2 cellular contexts compared by ENCODE assay signal in genomic region chr1:30133414-30134055, GRCh38.
TF ChIP-seq lines count a peak whose summit lies in the region.

No MANE protein-coding gene starts in this region.

TF ChIP-seq in HCT116, 20 proteins besides CTCF, POLR2A, EP300 and RAD21 (continued from another document):
- TF ChIP-seq, protein P1, sequence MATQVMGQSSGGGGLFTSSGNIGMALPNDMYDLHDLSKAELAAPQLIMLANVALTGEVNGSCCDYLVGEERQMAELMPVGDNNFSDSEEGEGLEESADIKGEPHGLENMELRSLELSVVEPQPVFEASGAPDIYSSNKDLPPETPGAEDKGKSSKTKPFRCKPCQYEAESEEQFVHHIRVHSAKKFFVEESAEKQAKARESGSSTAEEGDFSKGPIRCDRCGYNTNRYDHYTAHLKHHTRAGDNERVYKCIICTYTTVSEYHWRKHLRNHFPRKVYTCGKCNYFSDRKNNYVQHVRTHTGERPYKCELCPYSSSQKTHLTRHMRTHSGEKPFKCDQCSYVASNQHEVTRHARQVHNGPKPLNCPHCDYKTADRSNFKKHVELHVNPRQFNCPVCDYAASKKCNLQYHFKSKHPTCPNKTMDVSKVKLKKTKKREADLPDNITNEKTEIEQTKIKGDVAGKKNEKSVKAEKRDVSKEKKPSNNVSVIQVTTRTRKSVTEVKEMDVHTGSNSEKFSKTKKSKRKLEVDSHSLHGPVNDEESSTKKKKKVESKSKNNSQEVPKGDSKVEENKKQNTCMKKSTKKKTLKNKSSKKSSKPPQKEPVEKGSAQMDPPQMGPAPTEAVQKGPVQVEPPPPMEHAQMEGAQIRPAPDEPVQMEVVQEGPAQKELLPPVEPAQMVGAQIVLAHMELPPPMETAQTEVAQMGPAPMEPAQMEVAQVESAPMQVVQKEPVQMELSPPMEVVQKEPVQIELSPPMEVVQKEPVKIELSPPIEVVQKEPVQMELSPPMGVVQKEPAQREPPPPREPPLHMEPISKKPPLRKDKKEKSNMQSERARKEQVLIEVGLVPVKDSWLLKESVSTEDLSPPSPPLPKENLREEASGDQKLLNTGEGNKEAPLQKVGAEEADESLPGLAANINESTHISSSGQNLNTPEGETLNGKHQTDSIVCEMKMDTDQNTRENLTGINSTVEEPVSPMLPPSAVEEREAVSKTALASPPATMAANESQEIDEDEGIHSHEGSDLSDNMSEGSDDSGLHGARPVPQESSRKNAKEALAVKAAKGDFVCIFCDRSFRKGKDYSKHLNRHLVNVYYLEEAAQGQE (IDR thresholded peaks at IDR 0.05; ENCODE audit: low read depth) = no peak
- TF ChIP-seq SIN3A (IDR thresholded peaks at IDR 0.05; ENCODE audit: low read depth) = no peak
- TF ChIP-seq, protein P2, sequence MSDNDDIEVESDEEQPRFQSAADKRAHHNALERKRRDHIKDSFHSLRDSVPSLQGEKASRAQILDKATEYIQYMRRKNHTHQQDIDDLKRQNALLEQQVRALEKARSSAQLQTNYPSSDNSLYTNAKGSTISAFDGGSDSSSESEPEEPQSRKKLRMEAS (IDR thresholded peaks at IDR 0.05) = no peak
- no peak for TF ChIP-seq YY1 (IDR thresholded peaks at IDR 0.05; ENCODE audit: extremely low read depth, insufficient replicate concordance, low read depth, low read length)
- TF ChIP-seq ZNF274 (IDR thresholded peaks at IDR 0.05; ENCODE audit: low read depth, low read length) = no peak
- TF ChIP-seq, protein P3, sequence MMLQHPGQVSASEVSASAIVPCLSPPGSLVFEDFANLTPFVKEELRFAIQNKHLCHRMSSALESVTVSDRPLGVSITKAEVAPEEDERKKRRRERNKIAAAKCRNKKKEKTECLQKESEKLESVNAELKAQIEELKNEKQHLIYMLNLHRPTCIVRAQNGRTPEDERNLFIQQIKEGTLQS (IDR thresholded peaks at IDR 0.05) = no peak
- no peak for TF ChIP-seq CBX3 (IDR thresholded peaks at IDR 0.05; ENCODE audit: low read depth)
- TF ChIP-seq EZH2 (IDR thresholded peaks at IDR 0.05) = no peak
- no peak for TF ChIP-seq TCF7L2 (IDR thresholded peaks at IDR 0.05; ENCODE audit: borderline replicate concordance, extremely low read depth, insufficient read depth, insufficient read length)
- TF ChIP-seq, protein P4, sequence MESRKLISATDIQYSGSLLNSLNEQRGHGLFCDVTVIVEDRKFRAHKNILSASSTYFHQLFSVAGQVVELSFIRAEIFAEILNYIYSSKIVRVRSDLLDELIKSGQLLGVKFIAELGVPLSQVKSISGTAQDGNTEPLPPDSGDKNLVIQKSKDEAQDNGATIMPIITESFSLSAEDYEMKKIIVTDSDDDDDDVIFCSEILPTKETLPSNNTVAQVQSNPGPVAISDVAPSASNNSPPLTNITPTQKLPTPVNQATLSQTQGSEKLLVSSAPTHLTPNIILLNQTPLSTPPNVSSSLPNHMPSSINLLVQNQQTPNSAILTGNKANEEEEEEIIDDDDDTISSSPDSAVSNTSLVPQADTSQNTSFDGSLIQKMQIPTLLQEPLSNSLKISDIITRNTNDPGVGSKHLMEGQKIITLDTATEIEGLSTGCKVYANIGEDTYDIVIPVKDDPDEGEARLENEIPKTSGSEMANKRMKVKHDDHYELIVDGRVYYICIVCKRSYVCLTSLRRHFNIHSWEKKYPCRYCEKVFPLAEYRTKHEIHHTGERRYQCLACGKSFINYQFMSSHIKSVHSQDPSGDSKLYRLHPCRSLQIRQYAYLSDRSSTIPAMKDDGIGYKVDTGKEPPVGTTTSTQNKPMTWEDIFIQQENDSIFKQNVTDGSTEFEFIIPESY (IDR thresholded peaks at IDR 0.05; ENCODE audit: extremely low read depth, insufficient replicate concordance, low read length) = no peak
- no peak for TF ChIP-seq CEBPB (IDR thresholded peaks at IDR 0.05; ENCODE audit: low read depth)
- no peak for TF ChIP-seq EGR1 (IDR thresholded peaks at IDR 0.05; ENCODE audit: low read depth)
- no peak for TF ChIP-seq POLR2AphosphoS5 (IDR thresholded peaks at IDR 0.05; ENCODE audit: low read depth, low read length)

TF ChIP-seq in K562, 482 proteins besides CTCF, POLR2A, EP300 and RAD21 (continued from another document):
- TF ChIP-seq, protein P5, sequence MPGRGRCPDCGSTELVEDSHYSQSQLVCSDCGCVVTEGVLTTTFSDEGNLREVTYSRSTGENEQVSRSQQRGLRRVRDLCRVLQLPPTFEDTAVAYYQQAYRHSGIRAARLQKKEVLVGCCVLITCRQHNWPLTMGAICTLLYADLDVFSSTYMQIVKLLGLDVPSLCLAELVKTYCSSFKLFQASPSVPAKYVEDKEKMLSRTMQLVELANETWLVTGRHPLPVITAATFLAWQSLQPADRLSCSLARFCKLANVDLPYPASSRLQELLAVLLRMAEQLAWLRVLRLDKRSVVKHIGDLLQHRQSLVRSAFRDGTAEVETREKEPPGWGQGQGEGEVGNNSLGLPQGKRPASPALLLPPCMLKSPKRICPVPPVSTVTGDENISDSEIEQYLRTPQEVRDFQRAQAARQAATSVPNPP (IDR thresholded peaks at IDR 0.05; ENCODE audit: borderline replicate concordance, insufficient read depth, insufficient read length) = no peak
- TF ChIP-seq ZNF408 (CRISPR knock-in tag; IDR thresholded peaks at IDR 0.05; ENCODE audit: low read depth) (no peak), E2F6 (IDR thresholded peaks at IDR 0.05; ENCODE audit: borderline replicate concordance in 1 of 2, extremely low read depth in 1 of 2, insufficient read depth in 1 of 2, insufficient read length in 1 of 2, low read depth in 1 of 2, low read length in 1 of 2, poor library complexity in 1 of 2, severe bottlenecking in 1 of 2) (no peak), SP1 (CRISPR knock-in tag; IDR thresholded peaks at IDR 0.05) (no peak), RAD51 (IDR thresholded peaks at IDR 0.05; ENCODE audit: borderline replicate concordance, low read depth) (no peak), GATAD2B (IDR thresholded peaks at IDR 0.05; ENCODE audit: borderline replicate concordance) (no peak), TAL1 (IDR thresholded peaks at IDR 0.05) (no peak)
